In the genomic region with DNA sequence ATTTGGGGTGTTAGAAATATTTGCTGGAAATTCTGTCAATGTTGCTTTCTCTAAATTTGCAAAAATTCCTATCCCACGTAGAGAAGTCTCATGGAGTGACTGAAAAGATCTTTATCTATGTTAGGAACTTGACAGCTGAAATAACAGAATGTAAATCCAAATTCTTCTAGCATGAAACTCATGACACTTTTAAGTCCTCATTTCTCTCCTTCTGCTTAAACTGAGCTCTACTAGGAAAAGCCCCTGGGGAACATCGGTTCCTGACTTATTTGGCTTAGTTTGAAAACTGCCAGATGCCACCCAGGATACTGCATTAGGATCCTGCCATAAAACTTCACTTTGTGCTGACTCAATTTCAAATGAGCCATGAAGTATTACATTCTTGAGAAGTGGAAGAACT, we compare ENCODE assay signal across 19 cellular contexts.
DNase-seq lines count a peak whose midpoint lies in the region; ATAC-seq lines count a peak whose summit lies in the region.
"Had no signal": no experiment of that assay in that cellular context is flagged by ENCODE, and none has a peak within 500 bp of the region (broad histone marks: within the 10 kb centered on the region; RNA-seq: fewer than 3 reads in every experiment).

No MANE protein-coding gene starts in this region.

- H3K4me3 ChIP-seq in mesodermal cell (ENCODE audit: extremely low read depth, insufficient read depth, low read length, poor library complexity, severe bottlenecking) = no peak overlapping the region
- H3K4me3 ChIP-seq: esophagus muscularis mucosa, pancreas had no signal

- no peak for ATAC-seq in GM19035 (IDR thresholded peaks at IDR 0.05; ENCODE audit: unreplicated experiment)
- ATAC-seq: left colon, pancreas had no signal

- peak overlapping the region; percentile 90 for H3K27ac ChIP-seq in mesodermal cell (ENCODE audit: low read depth, low read length, severe bottlenecking)
- H3K27ac ChIP-seq: esophagus muscularis mucosa, pancreas had no signal

- H3K36me3 ChIP-seq in mesodermal cell (ENCODE audit: control insufficient read depth, insufficient read depth, low read length) = no peaks in the 10 kb centered on the region
- H3K36me3 ChIP-seq: esophagus muscularis mucosa, pancreas had no signal

- 22 to 40% methylated on average over 1 of the region's 2 CpGs for WGBS in mesodermal cell (ENCODE audit: insufficient coverage in 2 of 2), 2 experiments

- peaks cover 22% of the 10 kb centered on the region for H3K4me1 ChIP-seq in mesodermal cell (ENCODE audit: control insufficient read depth, insufficient read depth, low read length, poor library complexity, severe bottlenecking)
- H3K4me1 ChIP-seq: pancreas had no signal

- peaks cover 14% of the 10 kb centered on the region for H3K9me3 ChIP-seq in mesodermal cell (ENCODE audit: control insufficient read depth, low read length)
- H3K9me3 ChIP-seq: esophagus muscularis mucosa, pancreas had no signal

- DNase-seq in A172 (ENCODE audit: low spot score) (peak; percentile 22), GM04504 (ENCODE audit: low read depth) (peak; percentile 7), astrocyte of the hippocampus (ENCODE audit: low read depth, low spot score) (peak; percentile 0), SIG-M5 treated with dmso at 0.1 percent for 504 hours (lab: John Stamatoyannopoulos, UW; ENCODE audit: unreplicated experiment) (no peak), HUDEP-2 (lab: John Stamatoyannopoulos, UW; ENCODE audit: unreplicated experiment in 76 of 76) (no peak), dedifferentiated amniotic fluid mesenchymal stem cell (ENCODE audit: extremely low spot score) (no peak)
- DNase-seq: activated CD4-positive, CD25-positive, alpha-beta regulatory T cell treated with anti-CD3 and anti-CD28 coated beads, Interleukin-2, amount 50 U/mL, for 72 hours; activated naive CD4-positive, alpha-beta T cell treated with Interleukin-2 at 50 U/mL for 16 hours; HFFc6; hypothalamus; left colon; NCI-H187; NCI-H510A; pancreas; Right ventricle myocardium superior; stimulated activated naive CD4-positive, alpha-beta T cell had no signal

Comparison
In these comparisons a context has a peak if more than half of its experiments do, and no peak if none do; other contexts are left out.
1. DNase-seq: peak in A172 (single experiment), GM04504 (single experiment) and astrocyte of the hippocampus (single experiment); none in SIG-M5 treated with dmso at 0.1 percent for 504 hours (single experiment), HUDEP-2 (0 of 76) and dedifferentiated amniotic fluid mesenchymal stem cell (single experiment).